ENCODE assay signal across 8 cellular contexts in the genomic region with DNA sequence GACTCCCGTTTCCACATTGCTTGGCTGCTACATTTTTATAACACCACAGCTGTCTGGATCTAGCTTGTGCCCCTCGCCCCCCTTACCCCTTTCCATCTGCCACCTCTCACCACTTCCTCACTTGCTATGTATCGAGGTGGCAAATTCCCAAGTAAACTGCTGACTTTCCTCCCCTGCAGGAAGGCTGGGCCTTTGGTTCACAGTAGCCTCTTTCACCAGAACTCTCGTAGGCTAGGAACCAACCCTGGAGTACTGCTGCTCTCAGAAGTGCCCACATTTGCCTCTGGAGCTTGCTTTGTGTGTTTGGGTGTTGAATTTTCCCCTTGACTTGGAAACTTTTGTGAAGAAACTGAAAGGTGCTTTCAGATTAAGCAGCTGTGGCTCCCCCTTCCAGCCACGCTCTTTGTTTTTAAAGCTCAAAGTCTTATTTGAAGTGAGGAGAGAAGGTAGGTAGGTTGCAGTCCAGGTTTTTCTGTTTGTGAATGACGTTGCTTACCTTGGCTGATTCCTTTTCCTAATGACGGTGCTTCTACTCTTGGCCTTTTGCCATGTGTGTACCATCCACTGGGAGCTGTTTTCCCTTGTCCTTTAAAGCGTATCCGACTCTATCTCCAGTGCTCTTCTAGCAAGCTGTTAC.
DNase-seq lines count a peak whose midpoint lies in the region; ATAC-seq lines count a peak whose summit lies in the region.

No MANE protein-coding gene starts in this region.

- no peaks in the 10 kb centered on the region for H3K27me3 Mint-ChIP-seq in T-helper 2 cell treated with Interferon-gamma antibody and Interleukin-4, amounts not matched to agents 5 μg/mL and 100 μg/mL, for 36 hours (ENCODE audit: low read depth)

- peak overlapping the region; percentile 67 for H3K27ac Mint-ChIP-seq in T-helper 2 cell treated with Interferon-gamma antibody and Interleukin-4, amounts not matched to agents 5 μg/mL and 100 μg/mL, for 36 hours

- peak overlapping the region; percentile 66 for H3K4me3 Mint-ChIP-seq in T-helper 2 cell treated with Interferon-gamma antibody and Interleukin-4, amounts not matched to agents 5 μg/mL and 100 μg/mL, for 36 hours

- H3K36me3 Mint-ChIP-seq in T-helper 2 cell treated with Interferon-gamma antibody and Interleukin-4, amounts not matched to agents 5 μg/mL and 100 μg/mL, for 36 hours (ENCODE audit: low read depth), result peaks cover 2% of the 10 kb centered on the region

- ATAC-seq in Right ventricle myocardium inferior, result peak; percentile 68
- ATAC-seq in GM21526 (IDR thresholded peaks at IDR 0.05; ENCODE audit: low FRiP score, unreplicated experiment), result no peak
- no peak for ATAC-seq in HG03280 (IDR thresholded peaks at IDR 0.05; ENCODE audit: unreplicated experiment)

- intact Hi-C loops in Right ventricle myocardium inferior (cut with DNase I), result no loop called here
- intact Hi-C loops in cardiac septum (cut with DNase I), result no loop called here

- H3K4me1 Mint-ChIP-seq in T-helper 2 cell treated with Interferon-gamma antibody and Interleukin-4, amounts not matched to agents 5 μg/mL and 100 μg/mL, for 36 hours (ENCODE audit: low read depth), result peaks cover 48% of the 10 kb centered on the region

- H3K9me3 Mint-ChIP-seq in T-helper 2 cell treated with Interferon-gamma antibody and Interleukin-4, amounts not matched to agents 5 μg/mL and 100 μg/mL, for 36 hours, result peaks cover 23% of the 10 kb centered on the region

- no peak for DNase-seq in Right ventricle myocardium inferior (ENCODE audit: missing footprints)
- DNase-seq in cardiac septum (ENCODE audit: low spot score), result no peak
- peak; percentile 20 for DNase-seq in T-helper 2 cell treated with Interferon-gamma antibody and Interleukin-4, amounts not matched to agents 5 μg/mL and 100 μg/mL, for 36 hours (ENCODE audit: low spot score)
- peak; percentile 87 for DNase-seq in foreskin melanocyte
- DNase-seq in stimulated activated CD4-positive, alpha-beta T cell treated with anti-CD3 and anti-CD28 coated beads, Interleukin-15, amount 100 ng/mL, for 24 hours, result peak; percentile 40
- no peak for DNase-seq in effector CD4-positive, alpha-beta T cell

Comparison
In these comparisons a context has a peak if more than half of its experiments do, and no peak if none do; other contexts are left out.
1. DNase-seq: peak in T-helper 2 cell treated with Interferon-gamma antibody and Interleukin-4, amounts not matched to agents 5 μg/mL and 100 μg/mL, for 36 hours (single experiment), foreskin melanocyte (single experiment) and stimulated activated CD4-positive, alpha-beta T cell treated with anti-CD3 and anti-CD28 coated beads, Interleukin-15, amount 100 ng/mL, for 24 hours (single experiment); none in Right ventricle myocardium inferior (single experiment), cardiac septum (single experiment) and effector CD4-positive, alpha-beta T cell (single experiment).